In genomic region chr9:126173401-126173800, GRCh38 we compare ENCODE assay signal across 15 cellular contexts.
DNase-seq lines count a peak whose midpoint lies in the region; ATAC-seq and TF ChIP-seq lines count a peak whose summit lies in the region.
"Had no signal": no experiment of that assay in that cellular context is flagged by ENCODE, and none has a peak within 500 bp of the region (broad histone marks: within the 10 kb centered on the region; RNA-seq: fewer than 3 reads in every experiment).

No MANE protein-coding gene starts in this region.

- no peak for DNase-seq in natural killer cell treated with Interleukin-12 subunit alpha and Interleukin-12 subunit beta and Interleukin-15 and Interleukin-18, amount 100 ng/mL, for 72 hours (ENCODE audit: low spot score)
- DNase-seq in natural killer cell = no peak
- no peak for DNase-seq in neuronal stem cell (ENCODE audit: low spot score)
- DNase-seq in nucleus accumbens (lab: John Stamatoyannopoulos, UW) = no peak
- no peak for DNase-seq in NCI-H2227 treated with DMSO at 0.1 percent for 48 hours (lab: John Stamatoyannopoulos, UW)
- DNase-seq: BE2C; CD4-positive, alpha-beta memory T cell; DMS79; GM23248 had no signal

- ATAC-seq in natural killer cell treated with Interleukin-12 subunit alpha and Interleukin-12 subunit beta and Interleukin-15 and Interleukin-18, amount 100 ng/mL, for 72 hours = peak; percentile 27 to 43
- ATAC-seq in natural killer cell = no peak
- peak; percentile 32 for ATAC-seq in stimulated activated memory B cell treated with anti-CD40 and anti-IgM and Interleukin-4, amounts not matched to agents 10 μg/mL and 1 μg/mL and 100 μg/mL, for 72 hours
- ATAC-seq: A549, GM12878, HCT116 had no signal

- H3K4me2 ChIP-seq in neuronal stem cell (ENCODE audit: insufficient read depth, low read length, poor library complexity, severe bottlenecking) = no peak overlapping the region
- H3K4me2 ChIP-seq: A549 had no signal

- H4K8ac ChIP-seq in neuronal stem cell (ENCODE audit: low read depth, low read length) = peak overlapping the region; percentile 1

- no peaks in the 10 kb centered on the region for H3K9me3 Mint-ChIP-seq in natural killer cell treated with Interleukin-12 subunit alpha and Interleukin-12 subunit beta and Interleukin-15 and Interleukin-18, amount 100 ng/mL, for 72 hours
- peaks cover 0 to 2% of the 10 kb centered on the region in 2 donors for H3K9me3 Mint-ChIP-seq in natural killer cell
- H3K9me3 Mint-ChIP-seq in stimulated activated memory B cell treated with anti-CD40 and anti-IgM and Interleukin-4, amounts not matched to agents 10 μg/mL and 1 μg/mL and 100 μg/mL, for 72 hours = peaks cover 15% of the 10 kb centered on the region

- peaks cover 0 to 5% of the 10 kb centered on the region in 2 donors for H3K4me1 Mint-ChIP-seq in natural killer cell treated with Interleukin-12 subunit alpha and Interleukin-12 subunit beta and Interleukin-15 and Interleukin-18, amount 100 ng/mL, for 72 hours (ENCODE audit: low read depth in 2 of 2)
- H3K4me1 Mint-ChIP-seq in natural killer cell = no peaks in the 10 kb centered on the region
- no peaks in the 10 kb centered on the region for H3K4me1 Mint-ChIP-seq in stimulated activated memory B cell treated with anti-CD40 and anti-IgM and Interleukin-4, amounts not matched to agents 10 μg/mL and 1 μg/mL and 100 μg/mL, for 72 hours
- H3K4me1 Mint-ChIP-seq: CD4-positive, alpha-beta memory T cell had no signal

- H3K4ac ChIP-seq in neuronal stem cell (ENCODE audit: low read length) = no peak overlapping the region

- H3K27me3 ChIP-seq in neuronal stem cell (ENCODE audit: control insufficient read depth in 3 of 3, insufficient read depth in 3 of 3, low read depth in 1 of 3, low read length in 3 of 3) = peaks cover 0 to 6% (median 0%) of the 10 kb centered on the region in 3 experiments
- H3K27me3 ChIP-seq: BE2C had no signal

- no peak overlapping the region for H3K23ac ChIP-seq in neuronal stem cell (ENCODE audit: low read depth, low read length, poor library complexity)

- H2BK15ac ChIP-seq in neuronal stem cell (ENCODE audit: low read length) = no peak overlapping the region

- no peak overlapping the region for H3K9ac ChIP-seq in neuronal stem cell (ENCODE audit: low read depth, low read length, poor library complexity)
- H3K9ac ChIP-seq: GM23248 had no signal

- TF ChIP-seq CTCF in natural killer cell (IDR thresholded peaks at IDR 0.05) = no peak

- no CpG with 5 or more reads among the region's 7 CpGs for WGBS in neuronal stem cell (ENCODE audit: extremely low coverage in 2 of 2, insufficient read length in 2 of 2, insufficient replicate concordance in 1 of 2), 2 donors

- no peak overlapping the region for H3K4me3 ChIP-seq in neuronal stem cell (ENCODE audit: low read length in 2 of 2)
- H3K4me3 ChIP-seq: A549, GM12878, GM23248 had no signal

- H2BK12ac ChIP-seq in neuronal stem cell (ENCODE audit: low read length) = no peak overlapping the region

- no peak overlapping the region for H3K14ac ChIP-seq in neuronal stem cell (ENCODE audit: low read length)

- peak overlapping the region; percentile 71 for H3K18ac ChIP-seq in neuronal stem cell (ENCODE audit: low read length)

- no peaks in the 10 kb centered on the region for H3K36me3 ChIP-seq in neuronal stem cell (replicated peaks in 1 of 2; ENCODE audit: control insufficient read depth in 2 of 2, insufficient read depth in 2 of 2, low read length in 2 of 2)
- H3K36me3 ChIP-seq: BE2C had no signal

- H2AK5ac ChIP-seq in neuronal stem cell (ENCODE audit: low read depth, low read length) = peak overlapping the region; percentile 63

- no peaks in the 10 kb centered on the region for H3K79me1 ChIP-seq in neuronal stem cell (ENCODE audit: low read depth, low read length)

- intact Hi-C loops in natural killer cell (cut with micrococcal nuclease) = no loop called here

- H2BK120ac ChIP-seq in neuronal stem cell (ENCODE audit: low read depth, low read length) = no peak overlapping the region

- no peak overlapping the region for H3K27ac Mint-ChIP-seq in natural killer cell treated with Interleukin-12 subunit alpha and Interleukin-12 subunit beta and Interleukin-15 and Interleukin-18, amount 100 ng/mL, for 72 hours
- H3K27ac Mint-ChIP-seq in natural killer cell = no peak overlapping the region
- H3K27ac Mint-ChIP-seq in stimulated activated memory B cell treated with anti-CD40 and anti-IgM and Interleukin-4, amounts not matched to agents 10 μg/mL and 1 μg/mL and 100 μg/mL, for 72 hours = no peak overlapping the region
- H3K27ac Mint-ChIP-seq: CD4-positive, alpha-beta memory T cell had no signal

- no peak overlapping the region for H3K4me3 Mint-ChIP-seq in natural killer cell treated with Interleukin-12 subunit alpha and Interleukin-12 subunit beta and Interleukin-15 and Interleukin-18, amount 100 ng/mL, for 72 hours
- no peak overlapping the region for H3K4me3 Mint-ChIP-seq in natural killer cell
- no peak overlapping the region for H3K4me3 Mint-ChIP-seq in stimulated activated memory B cell treated with anti-CD40 and anti-IgM and Interleukin-4, amounts not matched to agents 10 μg/mL and 1 μg/mL and 100 μg/mL, for 72 hours
- H3K4me3 Mint-ChIP-seq: CD4-positive, alpha-beta memory T cell had no signal

- H3K27ac ChIP-seq in neuronal stem cell (replicated peaks; ENCODE audit: low read length) = no peak overlapping the region
- H3K27ac ChIP-seq: A549, C4-2B, GM23248, HL-60 had no signal

- no peaks in the 10 kb centered on the region for H3K36me3 Mint-ChIP-seq in natural killer cell treated with Interleukin-12 subunit alpha and Interleukin-12 subunit beta and Interleukin-15 and Interleukin-18, amount 100 ng/mL, for 72 hours
- H3K36me3 Mint-ChIP-seq in natural killer cell = no peaks in the 10 kb centered on the region
- no peaks in the 10 kb centered on the region for H3K36me3 Mint-ChIP-seq in stimulated activated memory B cell treated with anti-CD40 and anti-IgM and Interleukin-4, amounts not matched to agents 10 μg/mL and 1 μg/mL and 100 μg/mL, for 72 hours
- H3K36me3 Mint-ChIP-seq: CD4-positive, alpha-beta memory T cell had no signal

- H4K91ac ChIP-seq in neuronal stem cell (ENCODE audit: low read depth, low read length, poor library complexity) = no peak overlapping the region

- H3K27me3 Mint-ChIP-seq in natural killer cell treated with Interleukin-12 subunit alpha and Interleukin-12 subunit beta and Interleukin-15 and Interleukin-18, amount 100 ng/mL, for 72 hours = peaks cover 28 to 42% of the 10 kb centered on the region in 2 donors
- peaks cover 20 to 48% of the 10 kb centered on the region in 2 donors for H3K27me3 Mint-ChIP-seq in natural killer cell (ENCODE audit: low read depth in 2 of 2)
- peaks cover 22% of the 10 kb centered on the region for H3K27me3 Mint-ChIP-seq in stimulated activated memory B cell treated with anti-CD40 and anti-IgM and Interleukin-4, amounts not matched to agents 10 μg/mL and 1 μg/mL and 100 μg/mL, for 72 hours

- peaks cover 0 to 2% of the 10 kb centered on the region in 2 donors for H3K9me3 ChIP-seq in neuronal stem cell (replicated peaks in 1 of 2; ENCODE audit: control insufficient read depth in 2 of 2, insufficient read depth in 1 of 2, low read depth in 1 of 2, low read length in 2 of 2)
- H3K9me3 ChIP-seq: A549, BE2C had no signal

- no peak overlapping the region for H2BK5ac ChIP-seq in neuronal stem cell (ENCODE audit: low read length)

- no peaks in the 10 kb centered on the region for H3K4me1 ChIP-seq in neuronal stem cell (ENCODE audit: control insufficient read depth in 2 of 2, insufficient read depth in 1 of 2, low read depth in 1 of 2, low read length in 2 of 2)
- H3K4me1 ChIP-seq: A549, BE2C had no signal

- H2AFZ ChIP-seq in neuronal stem cell (ENCODE audit: low read length) = no peak overlapping the region
- H2AFZ ChIP-seq: GM23248 had no signal

Comparison
In these comparisons a context has a peak if more than half of its experiments do, and no peak if none do; other contexts are left out.
1. ATAC-seq: peak in natural killer cell treated with Interleukin-12 subunit alpha and Interleukin-12 subunit beta and Interleukin-15 and Interleukin-18, amount 100 ng/mL, for 72 hours (2 of 2) and stimulated activated memory B cell treated with anti-CD40 and anti-IgM and Interleukin-4, amounts not matched to agents 10 μg/mL and 1 μg/mL and 100 μg/mL, for 72 hours (single experiment); none in natural killer cell (0 of 3).